36 cellular contexts compared by ENCODE assay signal in genomic region chr13:36082806-36083205, GRCh38. TPM values are rescaled to one million over a fixed set of nuclear protein-coding genes. Genes with fewer than 3 reads are reported as not detected.
"Had no signal": no experiment of that assay in that cellular context is flagged by ENCODE, and none has a peak within 500 bp of the region (broad histone marks: within the 10 kb centered on the region; RNA-seq: fewer than 3 reads in every experiment).

No MANE protein-coding gene starts in this region.

- H3K27me3 Mint-ChIP-seq: activated B cell treated with CpG ODN at 0.5 μM for 24 hours; activated CD4-positive, alpha-beta memory T cell treated with anti-CD3 and anti-CD28 coated beads for 36 hours; activated CD4-positive, alpha-beta T cell treated with anti-CD3 and anti-CD28 coated beads, Interleukin-2, amount 10 ng/mL, durations not matched to agents 24 days and 14 days; activated CD8-positive, alpha-beta T cell treated with anti-CD3 and anti-CD28 coated beads for 36 hours; activated naive CD8-positive, alpha-beta T cell treated with anti-CD3 and anti-CD28 coated beads for 36 hours; activated T-helper 17 cell treated with anti-CD3 and anti-CD28 coated beads, Interleukin-2, amount 50 U/mL, for 72 hours had no signal

- H3K27me3 ChIP-seq: adrenal gland, body of pancreas, brain microvascular endothelial cell, breast epithelium had no signal

- H3K9me3 Mint-ChIP-seq: activated CD8-positive, alpha-beta T cell treated with anti-CD3 and anti-CD28 coated beads for 36 hours; activated naive CD4-positive, alpha-beta T cell treated with anti-CD3 and anti-CD28 coated beads for 36 hours; activated naive CD8-positive, alpha-beta T cell treated with anti-CD3 and anti-CD28 coated beads for 36 hours; activated T-cell treated with anti-CD3 and anti-CD28 coated beads, Interleukin-2, amount 50 U/mL, for 4 hours had no signal

- H3K4me3 Mint-ChIP-seq: activated B cell treated with CpG ODN at 0.5 μM for 24 hours; activated CD4-positive, alpha-beta memory T cell treated with anti-CD3 and anti-CD28 coated beads for 36 hours; activated CD4-positive, alpha-beta T cell treated with anti-CD3 and anti-CD28 coated beads, Interleukin-2, amount 10 ng/mL, durations not matched to agents 24 days and 14 days; activated CD8-positive, alpha-beta T cell treated with anti-CD3 and anti-CD28 coated beads for 36 hours; activated naive CD4-positive, alpha-beta T cell treated with anti-CD3 and anti-CD28 coated beads for 36 hours; activated naive CD8-positive, alpha-beta T cell treated with anti-CD3 and anti-CD28 coated beads for 36 hours; activated T-cell treated with anti-CD3 and anti-CD28 coated beads, Interleukin-2, amount 50 U/mL, for 4 hours; activated T-cell treated with anti-CD3 and anti-CD28 coated beads, Interleukin-2, amount 50 U/mL, for 72 hours; activated T-helper 1 cell treated with anti-CD3 and anti-CD28 coated beads, Interleukin-12 subunit alpha, Interleukin-12 subunit beta, Interleukin-2, Interleukin-4 antibody, amounts not matched to agents 30 ng/mL and 10 ng/mL and 1 ng/mL, durations not matched to agents 14 hours and 24 hours and 36 hours; activated T-helper 17 cell treated with anti-CD3 and anti-CD28 coated beads, Interleukin-2, amount 50 U/mL, for 72 hours; T-helper 1 cell treated with Interleukin-12 subunit alpha and Interleukin-12 subunit beta and Interleukin-4 antibody, amounts not matched to agents 30 μg/mL and 1 μg/mL, for 36 hours; T-helper 2 cell treated with Interferon-gamma antibody and Interleukin-4, amounts not matched to agents 5 μg/mL and 100 μg/mL, for 36 hours had no signal

- H3K4me3 ChIP-seq: adrenal gland, body of pancreas, breast epithelium had no signal

- ATAC-seq: activated CD8-positive, alpha-beta T cell treated with anti-CD3 and anti-CD28 coated beads for 36 hours; activated naive CD4-positive, alpha-beta T cell treated with anti-CD3 and anti-CD28 coated beads, Interleukin-2, amount 50 U/mL, for 72 hours; activated T-cell treated with anti-CD3 and anti-CD28 coated beads, Interleukin-2, amount 50 U/mL, for 4 hours; activated T-cell treated with anti-CD3 and anti-CD28 coated beads, Interleukin-2, amount 50 U/mL, for 72 hours; activated T-helper 17 cell treated with anti-CD3 and anti-CD28 coated beads, Interleukin-2, amount 50 U/mL, for 72 hours; body of pancreas had no signal

- H3K9me3 ChIP-seq: adrenal gland, body of pancreas, breast epithelium had no signal

- H3K36me3 Mint-ChIP-seq: activated CD4-positive, alpha-beta memory T cell treated with anti-CD3 and anti-CD28 coated beads for 36 hours; activated naive CD8-positive, alpha-beta T cell treated with anti-CD3 and anti-CD28 coated beads for 36 hours had no signal

- H3K27ac ChIP-seq: adrenal gland, body of pancreas, brain microvascular endothelial cell, breast epithelium, VCaP had no signal

- H3K4me1 Mint-ChIP-seq: activated B cell treated with CpG ODN at 0.5 μM for 24 hours; activated CD4-positive, alpha-beta T cell treated with anti-CD3 and anti-CD28 coated beads, Interleukin-2, amount 10 ng/mL, durations not matched to agents 24 days and 14 days; activated naive CD8-positive, alpha-beta T cell treated with anti-CD3 and anti-CD28 coated beads for 36 hours; activated T-helper 17 cell treated with anti-CD3 and anti-CD28 coated beads, Interleukin-2, amount 50 U/mL, for 72 hours had no signal

- DNase-seq: activated B cell treated with CpG ODN at 0.5 μM for 24 hours; activated CD4-positive, alpha-beta memory T cell treated with anti-CD3 and anti-CD28 coated beads for 36 hours; activated CD4-positive, alpha-beta T cell treated with anti-CD3 and anti-CD28 coated beads for 4 hours; activated CD4-positive, alpha-beta T cell treated with anti-CD3 and anti-CD28 coated beads, Interleukin-2, amount 10 ng/mL, durations not matched to agents 24 days and 14 days; activated CD4-positive, alpha-beta T cell treated with anti-CD3 and anti-CD28 coated beads, Interleukin-2, amount 50 U/mL, for 1 hour; activated CD4-positive, alpha-beta T cell treated with anti-CD3 and anti-CD28 coated beads, Interleukin-2, amount 50 U/mL, for 4 hours; activated CD4-positive, CD25-positive, alpha-beta regulatory T cell treated with anti-CD3 and anti-CD28 coated beads, Interleukin-2, amount 50 U/mL, for 72 hours; activated CD8-positive, alpha-beta memory T cell treated with anti-CD3 and anti-CD28 coated beads, Interleukin-2, amount 50 U/mL, for 4 hours; activated CD8-positive, alpha-beta T cell treated with anti-CD3 and anti-CD28 coated beads for 36 hours; activated effector memory CD4-positive, alpha-beta T cell treated with anti-CD3 and anti-CD28 coated beads, Interleukin-2, amount 50 U/mL, for 16 hours; activated gamma-delta T cell treated with Interleukin-2 at 50 U/mL for 16 hours; activated naive CD4-positive, alpha-beta T cell; activated naive CD4-positive, alpha-beta T cell treated with anti-CD3 and anti-CD28 coated beads for 36 hours; activated naive CD4-positive, alpha-beta T cell treated with anti-CD3 and anti-CD28 coated beads, Interleukin-2, amount 50 U/mL, for 16 hours; activated naive CD8-positive, alpha-beta T cell treated with anti-CD3 and anti-CD28 coated beads for 36 hours; activated T-cell treated with anti-CD3 and anti-CD28 coated beads for 4 hours; activated T-cell treated with anti-CD3 and anti-CD28 coated beads, Interleukin-2, amount 50 U/mL, for 1 hour; activated T-cell treated with anti-CD3 and anti-CD28 coated beads, Interleukin-2, amount 50 U/mL, for 4 hours; activated T-cell treated with anti-CD3 and anti-CD28 coated beads, Interleukin-2, amount 50 U/mL, for 72 hours; adrenal gland; amniotic stem cell; aorta; body of pancreas; brain microvascular endothelial cell; central memory CD4-positive, alpha-beta T cell; T-helper 1 cell; T-helper 2 cell; T-helper 9 cell had no signal

- H3K36me3 ChIP-seq: adrenal gland, brain microvascular endothelial cell, breast epithelium had no signal

- H3K27ac Mint-ChIP-seq: activated B cell treated with CpG ODN at 0.5 μM for 24 hours; activated CD4-positive, alpha-beta memory T cell treated with anti-CD3 and anti-CD28 coated beads for 36 hours; activated CD4-positive, alpha-beta T cell treated with anti-CD3 and anti-CD28 coated beads, Interleukin-2, amount 10 ng/mL, durations not matched to agents 24 days and 14 days; activated CD8-positive, alpha-beta T cell treated with anti-CD3 and anti-CD28 coated beads for 36 hours; activated naive CD4-positive, alpha-beta T cell treated with anti-CD3 and anti-CD28 coated beads for 36 hours; activated naive CD4-positive, alpha-beta T cell treated with anti-CD3 and anti-CD28 coated beads, Interleukin-2, amount 50 U/mL, for 72 hours; activated T-cell treated with anti-CD3 and anti-CD28 coated beads, Interleukin-2, amount 50 U/mL, for 72 hours; activated T-helper 1 cell treated with anti-CD3 and anti-CD28 coated beads, Interleukin-12 subunit alpha, Interleukin-12 subunit beta, Interleukin-2, Interleukin-4 antibody, amounts not matched to agents 30 ng/mL and 10 ng/mL and 1 ng/mL, durations not matched to agents 14 hours and 24 hours and 36 hours; activated T-helper 17 cell treated with anti-CD3 and anti-CD28 coated beads, Interleukin-2, amount 50 U/mL, for 72 hours; T-helper 1 cell treated with Interleukin-12 subunit alpha and Interleukin-12 subunit beta and Interleukin-4 antibody, amounts not matched to agents 30 μg/mL and 1 μg/mL, for 36 hours; T-helper 2 cell treated with Interferon-gamma antibody and Interleukin-4, amounts not matched to agents 5 μg/mL and 100 μg/mL, for 36 hours had no signal

- H3K4me1 ChIP-seq: adrenal gland, body of pancreas, breast epithelium had no signal

RNA-seq across cellular contexts. Expression of gene DCLK1, which starts 48.4 kb away (rescaled TPM):
- total RNA-seq: activated B cell treated with CpG ODN at 0.5 μM for 24 hours; activated CD4-positive, alpha-beta memory T cell treated with anti-CD3 and anti-CD28 coated beads for 36 hours; activated CD4-positive, alpha-beta T cell treated with anti-CD3 and anti-CD28 coated beads, Interleukin-2, amount 10 ng/mL, durations not matched to agents 24 days and 14 days; activated CD8-positive, alpha-beta memory T cell treated with anti-CD3 and anti-CD28 coated beads for 36 hours; activated CD8-positive, alpha-beta T cell treated with anti-CD3 and anti-CD28 coated beads for 36 hours; activated naive CD4-positive, alpha-beta T cell treated with anti-CD3 and anti-CD28 coated beads for 36 hours; activated naive CD4-positive, alpha-beta T cell treated with anti-CD3 and anti-CD28 coated beads, Interleukin-2, amount 50 U/mL, for 72 hours; activated naive CD8-positive, alpha-beta T cell treated with anti-CD3 and anti-CD28 coated beads for 36 hours; activated T-cell treated with anti-CD3 and anti-CD28 coated beads, Interleukin-2, amount 50 U/mL, for 4 hours; activated T-cell treated with anti-CD3 and anti-CD28 coated beads, Interleukin-2, amount 50 U/mL, for 72 hours; activated T-helper 1 cell treated with anti-CD3 and anti-CD28 coated beads, Interleukin-12 subunit alpha, Interleukin-12 subunit beta, Interleukin-2, Interleukin-4 antibody, amounts not matched to agents 30 ng/mL and 10 ng/mL and 1 ng/mL, durations not matched to agents 14 hours and 24 hours and 36 hours; activated T-helper 17 cell treated with anti-CD3 and anti-CD28 coated beads, Interleukin-2, amount 50 U/mL, for 72 hours had no signal
